ENCODE assay signal across 2 cellular contexts in the genomic region with DNA sequence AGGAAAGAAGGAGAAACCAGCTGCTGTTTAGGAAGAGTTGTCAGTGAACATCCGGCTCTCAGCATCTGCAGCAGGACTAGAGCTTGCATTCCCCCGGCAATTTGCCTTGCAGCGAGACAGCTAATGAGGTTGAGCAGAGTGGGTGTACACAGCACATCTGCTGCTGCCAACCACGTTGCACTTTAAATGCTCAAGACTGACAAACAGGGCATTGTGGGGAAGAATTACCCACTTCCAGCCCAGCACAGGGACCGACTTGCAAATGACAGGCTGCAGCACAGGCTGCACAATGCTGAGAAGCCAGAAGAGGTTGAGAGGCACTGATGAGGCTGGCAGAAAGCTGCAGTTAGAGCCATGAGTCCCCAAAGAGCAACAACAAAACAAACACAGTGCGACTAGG.
TF ChIP-seq lines count a peak whose summit lies in the region.

No MANE protein-coding gene starts in this region.

TF ChIP-seq in GM23338, 12 proteins besides CTCF, POLR2A, EP300 and RAD21:
- TF ChIP-seq, protein P1, sequence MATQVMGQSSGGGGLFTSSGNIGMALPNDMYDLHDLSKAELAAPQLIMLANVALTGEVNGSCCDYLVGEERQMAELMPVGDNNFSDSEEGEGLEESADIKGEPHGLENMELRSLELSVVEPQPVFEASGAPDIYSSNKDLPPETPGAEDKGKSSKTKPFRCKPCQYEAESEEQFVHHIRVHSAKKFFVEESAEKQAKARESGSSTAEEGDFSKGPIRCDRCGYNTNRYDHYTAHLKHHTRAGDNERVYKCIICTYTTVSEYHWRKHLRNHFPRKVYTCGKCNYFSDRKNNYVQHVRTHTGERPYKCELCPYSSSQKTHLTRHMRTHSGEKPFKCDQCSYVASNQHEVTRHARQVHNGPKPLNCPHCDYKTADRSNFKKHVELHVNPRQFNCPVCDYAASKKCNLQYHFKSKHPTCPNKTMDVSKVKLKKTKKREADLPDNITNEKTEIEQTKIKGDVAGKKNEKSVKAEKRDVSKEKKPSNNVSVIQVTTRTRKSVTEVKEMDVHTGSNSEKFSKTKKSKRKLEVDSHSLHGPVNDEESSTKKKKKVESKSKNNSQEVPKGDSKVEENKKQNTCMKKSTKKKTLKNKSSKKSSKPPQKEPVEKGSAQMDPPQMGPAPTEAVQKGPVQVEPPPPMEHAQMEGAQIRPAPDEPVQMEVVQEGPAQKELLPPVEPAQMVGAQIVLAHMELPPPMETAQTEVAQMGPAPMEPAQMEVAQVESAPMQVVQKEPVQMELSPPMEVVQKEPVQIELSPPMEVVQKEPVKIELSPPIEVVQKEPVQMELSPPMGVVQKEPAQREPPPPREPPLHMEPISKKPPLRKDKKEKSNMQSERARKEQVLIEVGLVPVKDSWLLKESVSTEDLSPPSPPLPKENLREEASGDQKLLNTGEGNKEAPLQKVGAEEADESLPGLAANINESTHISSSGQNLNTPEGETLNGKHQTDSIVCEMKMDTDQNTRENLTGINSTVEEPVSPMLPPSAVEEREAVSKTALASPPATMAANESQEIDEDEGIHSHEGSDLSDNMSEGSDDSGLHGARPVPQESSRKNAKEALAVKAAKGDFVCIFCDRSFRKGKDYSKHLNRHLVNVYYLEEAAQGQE (IDR thresholded peaks at IDR 0.05; ENCODE audit: unreplicated experiment), result no peak
- TF ChIP-seq, protein P2, sequence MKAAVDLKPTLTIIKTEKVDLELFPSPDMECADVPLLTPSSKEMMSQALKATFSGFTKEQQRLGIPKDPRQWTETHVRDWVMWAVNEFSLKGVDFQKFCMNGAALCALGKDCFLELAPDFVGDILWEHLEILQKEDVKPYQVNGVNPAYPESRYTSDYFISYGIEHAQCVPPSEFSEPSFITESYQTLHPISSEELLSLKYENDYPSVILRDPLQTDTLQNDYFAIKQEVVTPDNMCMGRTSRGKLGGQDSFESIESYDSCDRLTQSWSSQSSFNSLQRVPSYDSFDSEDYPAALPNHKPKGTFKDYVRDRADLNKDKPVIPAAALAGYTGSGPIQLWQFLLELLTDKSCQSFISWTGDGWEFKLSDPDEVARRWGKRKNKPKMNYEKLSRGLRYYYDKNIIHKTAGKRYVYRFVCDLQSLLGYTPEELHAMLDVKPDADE (IDR thresholded peaks at IDR 0.05), result no peak
- TF ChIP-seq ZNF114 (CRISPR knock-in tag; IDR thresholded peaks at IDR 0.05), result no peak
- no peak for TF ChIP-seq EZH2phosphoT487 (IDR thresholded peaks at IDR 0.05; ENCODE audit: unreplicated experiment)
- no peak for TF ChIP-seq ZNF331 (CRISPR knock-in tag; IDR thresholded peaks at IDR 0.05; ENCODE audit: low read depth)
- no peak for TF ChIP-seq JUNB (IDR thresholded peaks at IDR 0.05; ENCODE audit: unreplicated experiment)
- TF ChIP-seq, protein P3, sequence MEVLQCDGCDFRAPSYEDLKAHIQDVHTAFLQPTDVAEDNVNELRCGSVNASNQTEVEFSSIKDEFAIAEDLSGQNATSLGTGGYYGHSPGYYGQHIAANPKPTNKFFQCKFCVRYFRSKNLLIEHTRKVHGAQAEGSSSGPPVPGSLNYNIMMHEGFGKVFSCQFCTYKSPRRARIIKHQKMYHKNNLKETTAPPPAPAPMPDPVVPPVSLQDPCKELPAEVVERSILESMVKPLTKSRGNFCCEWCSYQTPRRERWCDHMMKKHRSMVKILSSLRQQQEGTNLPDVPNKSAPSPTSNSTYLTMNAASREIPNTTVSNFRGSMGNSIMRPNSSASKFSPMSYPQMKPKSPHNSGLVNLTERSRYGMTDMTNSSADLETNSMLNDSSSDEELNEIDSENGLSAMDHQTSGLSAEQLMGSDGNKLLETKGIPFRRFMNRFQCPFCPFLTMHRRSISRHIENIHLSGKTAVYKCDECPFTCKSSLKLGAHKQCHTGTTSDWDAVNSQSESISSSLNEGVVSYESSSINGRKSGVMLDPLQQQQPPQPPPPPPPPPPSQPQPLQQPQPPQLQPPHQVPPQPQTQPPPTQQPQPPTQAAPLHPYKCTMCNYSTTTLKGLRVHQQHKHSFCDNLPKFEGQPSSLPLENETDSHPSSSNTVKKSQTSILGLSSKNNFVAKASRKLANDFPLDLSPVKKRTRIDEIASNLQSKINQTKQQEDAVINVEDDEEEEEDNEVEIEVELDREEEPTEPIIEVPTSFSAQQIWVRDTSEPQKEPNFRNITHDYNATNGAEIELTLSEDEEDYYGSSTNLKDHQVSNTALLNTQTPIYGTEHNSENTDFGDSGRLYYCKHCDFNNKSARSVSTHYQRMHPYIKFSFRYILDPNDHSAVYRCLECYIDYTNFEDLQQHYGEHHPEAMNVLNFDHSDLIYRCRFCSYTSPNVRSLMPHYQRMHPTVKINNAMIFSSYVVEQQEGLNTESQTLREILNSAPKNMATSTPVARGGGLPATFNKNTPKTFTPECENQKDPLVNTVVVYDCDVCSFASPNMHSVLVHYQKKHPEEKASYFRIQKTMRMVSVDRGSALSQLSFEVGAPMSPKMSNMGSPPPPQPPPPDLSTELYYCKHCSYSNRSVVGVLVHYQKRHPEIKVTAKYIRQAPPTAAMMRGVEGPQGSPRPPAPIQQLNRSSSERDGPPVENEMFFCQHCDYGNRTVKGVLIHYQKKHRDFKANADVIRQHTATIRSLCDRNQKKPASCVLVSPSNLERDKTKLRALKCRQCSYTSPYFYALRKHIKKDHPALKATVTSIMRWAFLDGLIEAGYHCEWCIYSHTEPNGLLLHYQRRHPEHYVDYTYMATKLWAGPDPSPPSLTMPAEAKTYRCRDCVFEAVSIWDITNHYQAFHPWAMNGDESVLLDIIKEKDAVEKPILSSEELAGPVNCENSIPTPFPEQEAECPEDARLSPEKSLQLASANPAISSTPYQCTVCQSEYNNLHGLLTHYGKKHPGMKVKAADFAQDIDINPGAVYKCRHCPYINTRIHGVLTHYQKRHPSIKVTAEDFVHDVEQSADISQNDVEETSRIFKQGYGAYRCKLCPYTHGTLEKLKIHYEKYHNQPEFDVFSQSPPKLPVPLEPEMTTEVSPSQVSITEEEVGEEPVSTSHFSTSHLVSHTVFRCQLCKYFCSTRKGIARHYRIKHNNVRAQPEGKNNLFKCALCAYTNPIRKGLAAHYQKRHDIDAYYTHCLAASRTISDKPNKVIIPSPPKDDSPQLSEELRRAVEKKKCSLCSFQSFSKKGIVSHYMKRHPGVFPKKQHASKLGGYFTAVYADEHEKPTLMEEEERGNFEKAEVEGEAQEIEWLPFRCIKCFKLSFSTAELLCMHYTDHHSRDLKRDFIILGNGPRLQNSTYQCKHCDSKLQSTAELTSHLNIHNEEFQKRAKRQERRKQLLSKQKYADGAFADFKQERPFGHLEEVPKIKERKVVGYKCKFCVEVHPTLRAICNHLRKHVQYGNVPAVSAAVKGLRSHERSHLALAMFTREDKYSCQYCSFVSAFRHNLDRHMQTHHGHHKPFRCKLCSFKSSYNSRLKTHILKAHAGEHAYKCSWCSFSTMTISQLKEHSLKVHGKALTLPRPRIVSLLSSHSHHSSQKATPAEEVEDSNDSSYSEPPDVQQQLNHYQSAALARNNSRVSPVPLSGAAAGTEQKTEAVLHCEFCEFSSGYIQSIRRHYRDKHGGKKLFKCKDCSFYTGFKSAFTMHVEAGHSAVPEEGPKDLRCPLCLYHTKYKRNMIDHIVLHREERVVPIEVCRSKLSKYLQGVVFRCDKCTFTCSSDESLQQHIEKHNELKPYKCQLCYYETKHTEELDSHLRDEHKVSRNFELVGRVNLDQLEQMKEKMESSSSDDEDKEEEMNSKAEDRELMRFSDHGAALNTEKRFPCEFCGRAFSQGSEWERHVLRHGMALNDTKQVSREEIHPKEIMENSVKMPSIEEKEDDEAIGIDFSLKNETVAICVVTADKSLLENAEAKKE (CRISPR knock-in tag; IDR thresholded peaks at IDR 0.05), result no peak
- TF ChIP-seq EZH2 (IDR thresholded peaks at IDR 0.05; ENCODE audit: low read depth, unreplicated experiment), result no peak

TF ChIP-seq in H1, 55 proteins besides CTCF, POLR2A, EP300 and RAD21:
- no peak for TF ChIP-seq KDM4A (IDR thresholded peaks at IDR 0.05; ENCODE audit: low read depth, low read length, severe bottlenecking)
- TF ChIP-seq NRF1 (IDR thresholded peaks at IDR 0.05; ENCODE audit: low read depth, low read length), result no peak
- TF ChIP-seq PHF8 (conservative IDR thresholded peaks at IDR 0.05; ENCODE audit: low read depth, low read length), result no peak
- no peak for TF ChIP-seq TEAD4 (IDR thresholded peaks at IDR 0.05; ENCODE audit: low read depth, low read length)
- no peak for TF ChIP-seq SP1 (IDR thresholded peaks at IDR 0.05; ENCODE audit: low read depth, low read length)
- TF ChIP-seq CHD2 (IDR thresholded peaks at IDR 0.05; ENCODE audit: low read length), result no peak
- TF ChIP-seq RXRA (IDR thresholded peaks at IDR 0.05; ENCODE audit: insufficient read depth, low read depth, low read length), result no peak
- TF ChIP-seq FOSL1 (IDR thresholded peaks at IDR 0.05; ENCODE audit: insufficient read depth, low read depth, low read length), result no peak
- no peak for TF ChIP-seq EZH2 (IDR thresholded peaks at IDR 0.05; ENCODE audit: low read depth, low read length, severe bottlenecking)
- no peak for TF ChIP-seq BACH1 (IDR thresholded peaks at IDR 0.05; ENCODE audit: low read length)
- TF ChIP-seq GABPA (IDR thresholded peaks at IDR 0.05; ENCODE audit: borderline replicate concordance, insufficient read depth, low read length), result no peak
- TF ChIP-seq TBP (IDR thresholded peaks at IDR 0.05; ENCODE audit: low read depth, low read length), result no peak
